Comparison of ENCODE assay signal across 1 cellular context in genomic region chr14:35404496-35405303, GRCh38.
TF ChIP-seq lines count a peak whose summit lies in the region.

A gene with protein sequence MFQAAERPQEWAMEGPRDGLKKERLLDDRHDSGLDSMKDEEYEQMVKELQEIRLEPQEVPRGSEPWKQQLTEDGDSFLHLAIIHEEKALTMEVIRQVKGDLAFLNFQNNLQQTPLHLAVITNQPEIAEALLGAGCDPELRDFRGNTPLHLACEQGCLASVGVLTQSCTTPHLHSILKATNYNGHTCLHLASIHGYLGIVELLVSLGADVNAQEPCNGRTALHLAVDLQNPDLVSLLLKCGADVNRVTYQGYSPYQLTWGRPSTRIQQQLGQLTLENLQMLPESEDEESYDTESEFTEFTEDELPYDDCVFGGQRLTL (minus strand): TSS chr14:35404749. CDS start chr14:35404644, 105 bp downstream.

TF ChIP-seq in A549, 52 proteins besides CTCF, POLR2A, EP300 and RAD21 (continued from another document):
- TF ChIP-seq PBX3 (IDR thresholded peaks at IDR 0.05), result peak; percentile 53; the same call in 1 of the 2 replicates
- TF ChIP-seq MAX (IDR thresholded peaks at IDR 0.05), result peak; percentile 58; the same call in 1 of the 2 replicates
- TF ChIP-seq ZC3H11A (IDR thresholded peaks at IDR 0.05), result no peak
- TF ChIP-seq PHF8 (IDR thresholded peaks at IDR 0.05; ENCODE audit: borderline replicate concordance, low read depth), result peak; percentile 76
- peak; percentile 54; the same call in 1 of the 2 replicates for TF ChIP-seq GATA3 (IDR thresholded peaks at IDR 0.05; ENCODE audit: borderline replicate concordance)
- TF ChIP-seq, protein P1, sequence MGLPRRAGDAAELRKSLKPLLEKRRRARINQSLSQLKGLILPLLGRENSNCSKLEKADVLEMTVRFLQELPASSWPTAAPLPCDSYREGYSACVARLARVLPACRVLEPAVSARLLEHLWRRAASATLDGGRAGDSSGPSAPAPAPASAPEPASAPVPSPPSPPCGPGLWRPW (IDR thresholded peaks at IDR 0.05), result no peak
- TF ChIP-seq CBX8 (IDR thresholded peaks at IDR 0.05), result no peak
- no peak for TF ChIP-seq KDM5A (IDR thresholded peaks at IDR 0.05)
- TF ChIP-seq ESRRA (IDR thresholded peaks at IDR 0.05; ENCODE audit: borderline replicate concordance, low read length), result no peak
- TF ChIP-seq MYC (IDR thresholded peaks at IDR 0.05; ENCODE audit: borderline replicate concordance, low read length), result 0 out of 2 replicates have a peak, but pooled peaks have one; percentile 17
- TF ChIP-seq, protein P2, sequence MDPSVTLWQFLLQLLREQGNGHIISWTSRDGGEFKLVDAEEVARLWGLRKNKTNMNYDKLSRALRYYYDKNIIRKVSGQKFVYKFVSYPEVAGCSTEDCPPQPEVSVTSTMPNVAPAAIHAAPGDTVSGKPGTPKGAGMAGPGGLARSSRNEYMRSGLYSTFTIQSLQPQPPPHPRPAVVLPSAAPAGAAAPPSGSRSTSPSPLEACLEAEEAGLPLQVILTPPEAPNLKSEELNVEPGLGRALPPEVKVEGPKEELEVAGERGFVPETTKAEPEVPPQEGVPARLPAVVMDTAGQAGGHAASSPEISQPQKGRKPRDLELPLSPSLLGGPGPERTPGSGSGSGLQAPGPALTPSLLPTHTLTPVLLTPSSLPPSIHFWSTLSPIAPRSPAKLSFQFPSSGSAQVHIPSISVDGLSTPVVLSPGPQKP (IDR thresholded peaks at IDR 0.05; ENCODE audit: low read depth, low read length), result no peak
- TF ChIP-seq EHMT2 (IDR thresholded peaks at IDR 0.05; ENCODE audit: low read depth), result no peak
- TF ChIP-seq RARB (CRISPR knock-in tag; IDR thresholded peaks at IDR 0.05), result no peak
- no peak for TF ChIP-seq FOSB (CRISPR knock-in tag; IDR thresholded peaks at IDR 0.05)
- peak in 1 of 2 experiments; percentile 63; a peak in 3 of 5 replicates for TF ChIP-seq JUN (IDR thresholded peaks at IDR 0.05)
- no peak for TF ChIP-seq RCOR1 (IDR thresholded peaks at IDR 0.05; ENCODE audit: low read depth, low read length)
